In genomic region chr1:16894338-16894737, GRCh38 we compare ENCODE assay signal across 8 cellular contexts. TPM values are rescaled to one million over a fixed set of nuclear protein-coding genes. Genes with fewer than 3 reads are reported as not detected.
A peak's percentile ranks its signal among the peaks of the same experiment; 100 is the strongest.
DNase-seq lines count a peak whose midpoint lies in the region; ATAC-seq, FAIRE-seq and TF ChIP-seq lines count a peak whose summit lies in the region.
"Not testable (repeated sequence)": the region's sequence is repeated elsewhere in the genome, so short reads cannot be mapped to it uniquely, and the experiment has no call there.

No MANE protein-coding gene starts in this region.

- H3K4me3 ChIP-seq in CD4-positive, alpha-beta memory T cell (ENCODE audit: low read length in 2 of 2); K562: not testable (repeated sequence)

- not testable (repeated sequence) for TF ChIP-seq RAD21 in K562 (CRISPR knock-in tag; conservative IDR thresholded peaks at IDR 0.05 in 1 of 2, IDR thresholded peaks at IDR 0.05 in 1 of 2)

- TF ChIP-seq CTCF in activated B cell treated with CpG ODN at 0.5 μM for 24 hours (IDR thresholded peaks at IDR 0.05); K562 (IDR thresholded peaks at IDR 0.05 in 2 of 3, conservative IDR thresholded peaks at IDR 0.05 in 1 of 3; ENCODE audit: insufficient read depth in 2 of 3, low read depth in 1 of 3, low read length in 3 of 3); nephron (IDR thresholded peaks at IDR 0.05; ENCODE audit: unreplicated experiment in 3 of 3): not testable (repeated sequence)

- H3K9ac ChIP-seq in K562 (ENCODE audit: insufficient read depth in 1 of 2, low read depth in 2 of 2, low read length in 2 of 2), result not testable (repeated sequence)

- DNase-seq in CD4-positive, alpha-beta memory T cell; activated B cell treated with CpG ODN at 0.5 μM for 24 hours; K562 (ENCODE audit: extremely low read depth in 1 of 4, low spot score in 3 of 4); immature natural killer cell: not testable (repeated sequence)

- TF ChIP-seq POLR2A in K562 (conservative IDR thresholded peaks at IDR 0.05), result not testable (repeated sequence)

- 31% methylated on average over 6 of the region's 6 CpGs for WGBS in K562 (ENCODE audit: insufficient coverage, low coverage, missing lambda C conversion rate)

- H3K4me2 ChIP-seq in K562 (ENCODE audit: insufficient read depth, low read length), result not testable (repeated sequence)

- H4K20me1 ChIP-seq in K562 (replicated peaks; ENCODE audit: control insufficient read depth, insufficient read depth, low read length), result not testable (repeated sequence)

- H2AFZ ChIP-seq in K562 (ENCODE audit: low read depth, low read length), result not testable (repeated sequence)

- not testable (repeated sequence) for H3K79me2 ChIP-seq in K562 (ENCODE audit: control insufficient read depth, insufficient read depth, low read length)

- H3K27ac Mint-ChIP-seq in CD4-positive, alpha-beta memory T cell, result peak overlapping the region; percentile 42 to 100 (median 99)
- H3K27ac Mint-ChIP-seq in IgD-negative memory B cell (peak overlapping the region in 2 of 3 donors; percentile 45 to 87), activated B cell treated with CpG ODN at 0.5 μM for 24 hours (peak overlapping the region; percentile 46), immature natural killer cell (peak overlapping the region; percentile 93 to 100 (median 100)), nephron (peak overlapping the region in 2 of 3 experiments; percentile 100)
- H3K27ac Mint-ChIP-seq in activated T-helper 17 cell treated with anti-CD3 and anti-CD28 coated beads, Interleukin-2, amount 50 U/mL, for 72 hours, result peak overlapping the region; percentile 100
- not testable (repeated sequence) for H3K27ac Mint-ChIP-seq in stimulated activated naive CD8-positive, alpha-beta T cell treated with anti-CD3 and anti-CD28 coated beads, Interleukin-15, Interleukin-2, amounts not matched to agents 100 ng/mL and 50 ng/mL, for 24 hours

- not testable (repeated sequence) for H3K9me3 ChIP-seq in CD4-positive, alpha-beta memory T cell (ENCODE audit: control insufficient read depth in 1 of 2, low read length in 2 of 2); K562 (replicated peaks; ENCODE audit: control insufficient read depth, insufficient read depth, low read depth, low read length)

- intact Hi-C loops in CD4-positive, alpha-beta memory T cell (cut with micrococcal nuclease); activated B cell treated with CpG ODN at 0.5 μM for 24 hours (cut with micrococcal nuclease); K562 (cut with micrococcal nuclease): not testable (repeated sequence)

- in situ Hi-C loops in K562 (cut with MboI), result not testable (repeated sequence)

- not testable (repeated sequence) for H3K9me1 ChIP-seq in K562 (ENCODE audit: control insufficient read depth, insufficient read depth, low read length)

- not testable (repeated sequence) for H3K36me3 Mint-ChIP-seq in CD4-positive, alpha-beta memory T cell; IgD-negative memory B cell; activated B cell treated with CpG ODN at 0.5 μM for 24 hours (ENCODE audit: low read depth); immature natural killer cell; nephron (ENCODE audit: low read depth); stimulated activated naive CD8-positive, alpha-beta T cell treated with anti-CD3 and anti-CD28 coated beads, Interleukin-15, Interleukin-2, amounts not matched to agents 100 ng/mL and 50 ng/mL, for 24 hours (ENCODE audit: low read depth)
- peaks cover 19% of the 10 kb centered on the region for H3K36me3 Mint-ChIP-seq in activated T-helper 17 cell treated with anti-CD3 and anti-CD28 coated beads, Interleukin-2, amount 50 U/mL, for 72 hours (ENCODE audit: low read depth)

- H3K27me3 Mint-ChIP-seq in CD4-positive, alpha-beta memory T cell; IgD-negative memory B cell; activated B cell treated with CpG ODN at 0.5 μM for 24 hours; activated T-helper 17 cell treated with anti-CD3 and anti-CD28 coated beads, Interleukin-2, amount 50 U/mL, for 72 hours; nephron (ENCODE audit: low read depth); stimulated activated naive CD8-positive, alpha-beta T cell treated with anti-CD3 and anti-CD28 coated beads, Interleukin-15, Interleukin-2, amounts not matched to agents 100 ng/mL and 50 ng/mL, for 24 hours: not testable (repeated sequence)
- peaks cover 15 to 32% (median 19%) of the 10 kb centered on the region in 3 donors for H3K27me3 Mint-ChIP-seq in immature natural killer cell (ENCODE audit: low read depth in 3 of 3)

- not testable (repeated sequence) for FAIRE-seq in K562 (lab: Jason Lieb, UNC)

- H3K4me3 Mint-ChIP-seq in CD4-positive, alpha-beta memory T cell, result peak overlapping the region in 4 of 8 donors; percentile 12 to 84 (median 62)
- H3K4me3 Mint-ChIP-seq in IgD-negative memory B cell, result peak overlapping the region in 3 of 4 donors; percentile 27 to 70 (median 47)
- peak overlapping the region; percentile 38 for H3K4me3 Mint-ChIP-seq in activated B cell treated with CpG ODN at 0.5 μM for 24 hours
- peak overlapping the region; percentile 81 for H3K4me3 Mint-ChIP-seq in activated T-helper 17 cell treated with anti-CD3 and anti-CD28 coated beads, Interleukin-2, amount 50 U/mL, for 72 hours
- peak overlapping the region; percentile 59 to 92 (median 77) for H3K4me3 Mint-ChIP-seq in immature natural killer cell
- peak overlapping the region; percentile 60 to 65 (median 61) for H3K4me3 Mint-ChIP-seq in nephron
- H3K4me3 Mint-ChIP-seq in stimulated activated naive CD8-positive, alpha-beta T cell treated with anti-CD3 and anti-CD28 coated beads, Interleukin-15, Interleukin-2, amounts not matched to agents 100 ng/mL and 50 ng/mL, for 24 hours, result peak overlapping the region; percentile 77

- BruUV-seq in K562 (replicated peaks; lab: Mats Ljungman, UMichigan), result not testable (repeated sequence)

- H3K4me1 Mint-ChIP-seq in CD4-positive, alpha-beta memory T cell, result peaks cover 13 to 43% (median 29%) of the 10 kb centered on the region in 4 donors
- peaks cover 10 to 34% (median 24%) of the 10 kb centered on the region in 3 donors for H3K4me1 Mint-ChIP-seq in IgD-negative memory B cell
- peaks cover 34% of the 10 kb centered on the region for H3K4me1 Mint-ChIP-seq in activated B cell treated with CpG ODN at 0.5 μM for 24 hours
- H3K4me1 Mint-ChIP-seq in activated T-helper 17 cell treated with anti-CD3 and anti-CD28 coated beads, Interleukin-2, amount 50 U/mL, for 72 hours, result peaks cover 21% of the 10 kb centered on the region
- H3K4me1 Mint-ChIP-seq in immature natural killer cell, result peaks cover 49% of the 10 kb centered on the region in 2 donors
- H3K4me1 Mint-ChIP-seq in nephron, result peaks cover 22% of the 10 kb centered on the region
- H3K4me1 Mint-ChIP-seq in stimulated activated naive CD8-positive, alpha-beta T cell treated with anti-CD3 and anti-CD28 coated beads, Interleukin-15, Interleukin-2, amounts not matched to agents 100 ng/mL and 50 ng/mL, for 24 hours (ENCODE audit: low read depth), result peaks cover 48% of the 10 kb centered on the region

- not testable (repeated sequence) for ATAC-seq in activated B cell treated with CpG ODN at 0.5 μM for 24 hours (ENCODE audit: low read depth); activated T-helper 17 cell treated with anti-CD3 and anti-CD28 coated beads, Interleukin-2, amount 50 U/mL, for 72 hours (replicated peaks); K562

- TF ChIP-seq EP300 in K562 (IDR thresholded peaks at IDR 0.05; ENCODE audit: low read length), result not testable (repeated sequence)

- H3K36me3 ChIP-seq in CD4-positive, alpha-beta memory T cell (ENCODE audit: insufficient read depth, low read length); K562 (ENCODE audit: control insufficient read depth, insufficient read depth, low read length): not testable (repeated sequence)

- not testable (repeated sequence) for H3K9me3 Mint-ChIP-seq in CD4-positive, alpha-beta memory T cell; IgD-negative memory B cell; activated B cell treated with CpG ODN at 0.5 μM for 24 hours; activated T-helper 17 cell treated with anti-CD3 and anti-CD28 coated beads, Interleukin-2, amount 50 U/mL, for 72 hours; immature natural killer cell; nephron; stimulated activated naive CD8-positive, alpha-beta T cell treated with anti-CD3 and anti-CD28 coated beads, Interleukin-15, Interleukin-2, amounts not matched to agents 100 ng/mL and 50 ng/mL, for 24 hours

- not testable (repeated sequence) for H3K27me3 ChIP-seq in CD4-positive, alpha-beta memory T cell (ENCODE audit: insufficient read depth, low read length); K562 (ENCODE audit: control insufficient read depth in 2 of 2, insufficient read depth in 2 of 2, low read length in 2 of 2)

- H3K4me1 ChIP-seq in CD4-positive, alpha-beta memory T cell (ENCODE audit: insufficient read depth, low read length), result peaks cover 23% of the 10 kb centered on the region
- H3K4me1 ChIP-seq in K562 (replicated peaks in 1 of 2; ENCODE audit: control insufficient read depth in 2 of 2, insufficient read depth in 2 of 2, low read length in 2 of 2), result peaks cover 8 to 25% of the 10 kb centered on the region in 2 experiments

- POLR2A ChIA-PET in CD4-positive, alpha-beta memory T cell (lab: Charles Lee; ENCODE audit: partially characterized antibody), result interaction anchor here (2.9 to 3.4 kb wide), 2 partner anchors 10 to 11 kb away, joined by 32 to 75 read pairs; no protein-coding TSS in a partner anchor
- POLR2A ChIA-PET in activated B cell treated with CpG ODN at 0.5 μM for 24 hours (lab: Charles Lee); K562 (lab: Yijun Ruan, JAX): not testable (repeated sequence)

- H3K27ac ChIP-seq in CD4-positive, alpha-beta memory T cell (ENCODE audit: low read depth, low read length); K562 (ENCODE audit: extremely low read depth, low read depth, low read length): not testable (repeated sequence)

- CTCF ChIA-PET in CD4-positive, alpha-beta memory T cell (lab: Charles Lee; ENCODE audit: partially characterized antibody); activated B cell treated with CpG ODN at 0.5 μM for 24 hours (lab: Charles Lee); K562 (lab: Yijun Ruan, JAX; ENCODE audit: low intra/inter-chr PET ratio): not testable (repeated sequence)

RNA-seq across cellular contexts. Expression of gene RNU1-2, which starts 1.4 kb away (rescaled TPM):
- total RNA-seq in CD4-positive, alpha-beta memory T cell, result 1,000 to 10,000 TPM; 3,010 to 3,866 TPM
- polyA plus RNA-seq in CD4-positive, alpha-beta memory T cell, result not detected
- polyA plus RNA-seq in IgD-negative memory B cell, result not detected
- 3,526 and 4,195 TPM in 2 replicates for total RNA-seq in activated B cell treated with CpG ODN at 0.5 μM for 24 hours
- 1,000 to 10,000 TPM; 1,202 to 2,371 TPM for total RNA-seq in activated T-helper 17 cell treated with anti-CD3 and anti-CD28 coated beads, Interleukin-2, amount 50 U/mL, for 72 hours
- under 0.01 TPM in 2 replicates for total RNA-seq in K562 (2011; cell fraction: chromatin; rRNA removed; ENCODE audit: low replicate concordance)
- total RNA-seq in K562 (2011; cell fraction: nucleolus; rRNA removed), result under 0.01 and 21,200 TPM in 2 replicates
- total RNA-seq in K562 (2011; cell fraction: nucleoplasm; rRNA removed), result under 0.01 and 24,158 TPM in 2 replicates
- under 0.01 TPM in 2 replicates for total RNA-seq in K562 (2014; rRNA removed)
- 28,565 and 32,823 TPM in 2 replicates for total RNA-seq in K562 (2014; rRNA removed; fragmentation: Illumina TruSeq; extraction: Trizol)
- 20,456 and 27,045 TPM in 2 replicates for total RNA-seq in K562 (2015; rRNA removed; fragmentation: Illumina TruSeq; extraction: Trizol)
- 2,231 and 2,538 TPM in 2 replicates for total RNA-seq in K562 (2021)
- 83.9 TPM in 1 of 2 replicates, not detected in the other for polyA plus RNA-seq in K562 (2011; rRNA removed)
- polyA plus RNA-seq in K562 (2011; cell fraction: cytosol; rRNA removed), result under 0.01 TPM in 1 of 2 replicates, not detected in the other
- under 0.01 and 1,424 TPM in 2 replicates for polyA plus RNA-seq in K562 (2011; cell fraction: nucleus; rRNA removed)
- 25.1 TPM in 1 of 2 replicates, not detected in the other for polyA plus RNA-seq in K562 (2012)
- not detected in 2 replicates for polyA plus RNA-seq in K562 (2014; fragmentation: Illumina TruSeq; extraction: Trizol)
- 1 to 10 TPM in 1 of 2 experiments, not detected in 1; 3.0 TPM for polyA plus RNA-seq in K562 (2014; fragmentation: Nextera tagmentation; extraction: Ambion mirVana)
- polyA plus RNA-seq in K562 (2014; rRNA removed), result not detected in 2 replicates
- polyA minus RNA-seq in K562 (2011; rRNA and poly(A)+ RNA removed), result 10,756 and 20,531 TPM in 2 replicates
- polyA minus RNA-seq in K562 (2011; cell fraction: cytosol; rRNA and poly(A)+ RNA removed), result 58,964 and 66,171 TPM in 2 replicates
- polyA minus RNA-seq in K562 (2011; cell fraction: nucleus; rRNA and poly(A)+ RNA removed), result 66,769 and 85,880 TPM in 2 replicates
- polyA plus RNA-seq in immature natural killer cell, result 10 to 100 TPM in 1 of 3 donors, not detected in 2; 28.1 TPM

RNA-seq across cellular contexts. Expression of gene CROCC, which starts 27.4 kb away (rescaled TPM):
- 10 to 100 TPM; 84.9 to 91.7 TPM for total RNA-seq in CD4-positive, alpha-beta memory T cell
- 1 to 10 TPM in 1 of 2 donors, under 1 TPM in 1; 0.77 to 8.4 TPM for polyA plus RNA-seq in CD4-positive, alpha-beta memory T cell
- 3.9 TPM for polyA plus RNA-seq in IgD-negative memory B cell
- total RNA-seq in activated B cell treated with CpG ODN at 0.5 μM for 24 hours, result 30.2 and 30.4 TPM in 2 replicates
- 10 to 100 TPM; 21.2 to 24.5 TPM for total RNA-seq in activated T-helper 17 cell treated with anti-CD3 and anti-CD28 coated beads, Interleukin-2, amount 50 U/mL, for 72 hours
- total RNA-seq in K562 (2011; cell fraction: chromatin; rRNA removed; ENCODE audit: low replicate concordance), result 51.0 and 132 TPM in 2 replicates
- 69.0 and 78.0 TPM in 2 replicates for total RNA-seq in K562 (2011; cell fraction: nucleolus; rRNA removed)
- 84.0 and 111 TPM in 2 replicates for total RNA-seq in K562 (2011; cell fraction: nucleoplasm; rRNA removed)
- total RNA-seq in K562 (2014; rRNA removed), result 6.3 and 9.7 TPM in 2 replicates
- 1.9 and 3.0 TPM in 2 replicates for total RNA-seq in K562 (2014; rRNA removed; fragmentation: Illumina TruSeq; extraction: Trizol)
- 7.3 and 7.6 TPM in 2 replicates for total RNA-seq in K562 (2015; rRNA removed; fragmentation: Illumina TruSeq; extraction: Trizol)
- total RNA-seq in K562 (2021), result 9.3 and 10.4 TPM in 2 replicates
- polyA plus RNA-seq in K562 (2011; rRNA removed), result 8.6 and 15.2 TPM in 2 replicates
- polyA plus RNA-seq in K562 (2011; cell fraction: cytosol; rRNA removed), result 5.8 and 6.7 TPM in 2 replicates
- 80.5 and 99.7 TPM in 2 replicates for polyA plus RNA-seq in K562 (2011; cell fraction: nucleus; rRNA removed)
- 10.2 and 16.9 TPM in 2 replicates for polyA plus RNA-seq in K562 (2012)
- 7.8 and 8.4 TPM in 2 replicates for polyA plus RNA-seq in K562 (2014; fragmentation: Illumina TruSeq; extraction: Trizol)
- polyA plus RNA-seq in K562 (2014; fragmentation: Nextera tagmentation; extraction: Ambion mirVana), result under 1 TPM; 0.17 TPM
- polyA plus RNA-seq in K562 (2014; rRNA removed), result 14.4 and 15.4 TPM in 2 replicates
- polyA minus RNA-seq in K562 (2011; rRNA and poly(A)+ RNA removed), result 5.7 and 7.6 TPM in 2 replicates
- 2.3 and 2.7 TPM in 2 replicates for polyA minus RNA-seq in K562 (2011; cell fraction: cytosol; rRNA and poly(A)+ RNA removed)
- 14.9 and 19.0 TPM in 2 replicates for polyA minus RNA-seq in K562 (2011; cell fraction: nucleus; rRNA and poly(A)+ RNA removed)
- 1 to 10 TPM in 2 of 3 donors, under 1 TPM in 1; 0.35 to 6.5 (median 5.4) TPM for polyA plus RNA-seq in immature natural killer cell
